In the genomic region with DNA sequence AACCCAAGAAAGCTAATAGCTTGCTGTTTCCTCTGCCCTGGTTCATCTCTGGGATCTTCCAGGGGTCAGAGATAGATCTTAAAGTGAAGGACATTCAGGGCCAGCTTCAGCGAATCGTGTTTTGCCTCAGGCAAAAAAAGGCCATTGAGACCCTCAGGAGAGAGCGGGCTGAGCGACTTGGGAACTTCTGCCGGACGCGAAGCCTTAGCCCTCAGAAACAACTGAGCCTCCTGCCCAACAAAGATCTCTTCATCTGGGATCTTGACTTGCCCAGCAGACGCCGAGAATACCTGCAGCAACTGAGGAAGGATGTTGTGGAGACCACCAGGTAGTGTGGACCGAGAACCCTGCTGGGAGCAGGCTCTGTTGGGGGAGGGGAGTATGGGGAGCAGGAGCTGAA, we compare ENCODE assay signal across 7 cellular contexts.
"Had no signal": no experiment of that assay in that cellular context is flagged by ENCODE, and none has a peak within 500 bp of the region (broad histone marks: within the 10 kb centered on the region; RNA-seq: fewer than 3 reads in every experiment).

No MANE protein-coding gene starts in this region.

- H3K27ac ChIP-seq: HL-60 had no signal

- H3K27ac Mint-ChIP-seq: IgD-negative memory B cell had no signal

- H3K4me1 Mint-ChIP-seq: GM23338 had no signal

- H3K27me3 Mint-ChIP-seq: IgD-negative memory B cell had no signal

- DNase-seq: H9, HCEC 1CT, KBM-7 had no signal

- ATAC-seq: GM23338, HepG2 had no signal

- H3K9me3 Mint-ChIP-seq: GM23338, IgD-negative memory B cell had no signal

- H3K4me3 Mint-ChIP-seq: GM23338, H9, IgD-negative memory B cell had no signal

- H3K4me3 ChIP-seq: GM23338 had no signal
